ENCODE assay signal across 1 cellular context in genomic region chr11:57597461-57597892, GRCh38.
TF ChIP-seq lines count a peak whose summit lies in the region.

Gene SERPING1 (plus strand): TSS chr11:57597685. CDS start chr11:57598271, 586 bp downstream.

TF ChIP-seq in SK-N-SH treated with all-trans-retinoic acid at 6 μM for 48 hours, 23 proteins besides CTCF, POLR2A, EP300 and RAD21 (continued from another document):
- TF ChIP-seq, protein P1, sequence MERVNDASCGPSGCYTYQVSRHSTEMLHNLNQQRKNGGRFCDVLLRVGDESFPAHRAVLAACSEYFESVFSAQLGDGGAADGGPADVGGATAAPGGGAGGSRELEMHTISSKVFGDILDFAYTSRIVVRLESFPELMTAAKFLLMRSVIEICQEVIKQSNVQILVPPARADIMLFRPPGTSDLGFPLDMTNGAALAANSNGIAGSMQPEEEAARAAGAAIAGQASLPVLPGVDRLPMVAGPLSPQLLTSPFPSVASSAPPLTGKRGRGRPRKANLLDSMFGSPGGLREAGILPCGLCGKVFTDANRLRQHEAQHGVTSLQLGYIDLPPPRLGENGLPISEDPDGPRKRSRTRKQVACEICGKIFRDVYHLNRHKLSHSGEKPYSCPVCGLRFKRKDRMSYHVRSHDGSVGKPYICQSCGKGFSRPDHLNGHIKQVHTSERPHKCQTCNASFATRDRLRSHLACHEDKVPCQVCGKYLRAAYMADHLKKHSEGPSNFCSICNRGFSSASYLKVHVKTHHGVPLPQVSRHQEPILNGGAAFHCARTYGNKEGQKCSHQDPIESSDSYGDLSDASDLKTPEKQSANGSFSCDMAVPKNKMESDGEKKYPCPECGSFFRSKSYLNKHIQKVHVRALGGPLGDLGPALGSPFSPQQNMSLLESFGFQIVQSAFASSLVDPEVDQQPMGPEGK (CRISPR knock-in tag; IDR thresholded peaks at IDR 0.05; ENCODE audit: borderline replicate concordance), result no peak
TF ChIP-seq in SK-N-SH treated with all-trans-retinoic acid at 6 μM for 48 hours: peak in this region for 0.
